In genomic region chr11:11844272-11844671, GRCh38 we compare ENCODE assay signal across 10 cellular contexts. TPM values are rescaled to one million over a fixed set of nuclear protein-coding genes. Genes with fewer than 3 reads are reported as not detected.
DNase-seq lines count a peak whose midpoint lies in the region; TF ChIP-seq lines count a peak whose summit lies in the region.
"Had no signal": no experiment of that assay in that cellular context is flagged by ENCODE, and none has a peak within 500 bp of the region (broad histone marks: within the 10 kb centered on the region; RNA-seq: fewer than 3 reads in every experiment).

No MANE protein-coding gene starts in this region.

- no peaks in the 10 kb centered on the region for H4K20me1 ChIP-seq in PC-9 (ENCODE audit: insufficient read depth)

- no peaks in the 10 kb centered on the region for H3K27me3 ChIP-seq in GM06990 (replicated peaks; ENCODE audit: control insufficient read depth, insufficient read depth, low read length)
- no peaks in the 10 kb centered on the region for H3K27me3 ChIP-seq in PC-9 (ENCODE audit: insufficient read depth, low read depth)
- H3K27me3 ChIP-seq in skeletal muscle satellite cell (ENCODE audit: control insufficient read depth, insufficient read depth, low read length): no peaks in the 10 kb centered on the region

- DNase-seq in GM06990 (ENCODE audit: extremely low read depth, insufficient read length) (no peak), PC-9 (no peak), fibroblast of mammary gland (ENCODE audit: low read depth) (no peak), NCI-H2081 treated with DMSO at 0.1 percent for 48 hours (lab: John Stamatoyannopoulos, UW) (no peak), HT-29 (ENCODE audit: low spot score) (no peak), SK-N-DZ (ENCODE audit: low spot score) (no peak), ACHN (no peak)
- DNase-seq: NCI-H2081; stimulated activated naive CD8-positive, alpha-beta T cell treated with anti-CD3 and anti-CD28 coated beads, Interleukin-15, Interleukin-2, amounts not matched to agents 100 U/mL and 50 U/mL, for 24 hours had no signal

- no TSS peak for BruUV-seq in PC-9 (replicated peaks; lab: Mats Ljungman, UMichigan)

- intact Hi-C loops in PC-9 (cut with micrococcal nuclease; ENCODE audit: unreplicated experiment): loop anchor here (10.0 kb wide), 1 partner anchor 441 kb away; no protein-coding TSS in a partner anchor

- TF ChIP-seq CTCF in GM06990 (IDR thresholded peaks at IDR 0.05; ENCODE audit: insufficient read depth, low read length, poor library complexity, severe bottlenecking): no peak
- TF ChIP-seq CTCF in PC-9 (conservative IDR thresholded peaks at IDR 0.05): no peak
- TF ChIP-seq CTCF in fibroblast of mammary gland (conservative IDR thresholded peaks at IDR 0.05; ENCODE audit: control insufficient read depth, insufficient read depth, low read depth, low read length): no peak

- peaks cover 27% of the 10 kb centered on the region; the same call in 1 of the 2 replicates for H3F3A ChIP-seq in PC-9 (ENCODE audit: insufficient read depth, low read depth)

- H3K9me3 ChIP-seq in PC-9 (ENCODE audit: insufficient read depth, low read depth): no peaks in the 10 kb centered on the region
- no peaks in the 10 kb centered on the region for H3K9me3 ChIP-seq in skeletal muscle satellite cell (replicated peaks; ENCODE audit: low read length)

- H3K4me2 ChIP-seq in PC-9: peak overlapping the region; percentile 97
- peak overlapping the region; percentile 83 for H3K4me2 ChIP-seq in skeletal muscle satellite cell (ENCODE audit: low read length)

- peak overlapping the region; percentile 72 for H3K4me3 ChIP-seq in GM06990 (replicated peaks; ENCODE audit: low read depth, low read length)
- H3K4me3 ChIP-seq in PC-9: peak overlapping the region; percentile 93
- peak overlapping the region; percentile 76 for H3K4me3 ChIP-seq in fibroblast of mammary gland (ENCODE audit: control insufficient read depth, low read depth, low read length)
- peak overlapping the region; percentile 83 for H3K4me3 ChIP-seq in skeletal muscle satellite cell (ENCODE audit: low read length)

- H2AFZ ChIP-seq in PC-9: no peak overlapping the region

- H3K4me1 ChIP-seq in PC-9 (replicated peaks; ENCODE audit: insufficient read depth) (peaks cover 45% of the 10 kb centered on the region), skeletal muscle satellite cell (ENCODE audit: control insufficient read depth, insufficient read depth, low read length) (peaks cover 29% of the 10 kb centered on the region)

- H3K27ac ChIP-seq in PC-9: peak overlapping the region; percentile 76

- peak overlapping the region; percentile 98 for H3K9ac ChIP-seq in skeletal muscle satellite cell (ENCODE audit: low read depth, low read length)

- no peaks in the 10 kb centered on the region for H3K9me2 ChIP-seq in PC-9 (ENCODE audit: insufficient read depth)

- CTCF ChIA-PET in PC-9 (lab: Charles Lee): interaction anchor here (0.6 kb wide), 1 partner anchor 308 kb away, joined by 3 read pairs; no protein-coding TSS in a partner anchor

- peaks cover 74% of the 10 kb centered on the region for H3K79me2 ChIP-seq in PC-9 (ENCODE audit: low read depth)

- H3K36me3 ChIP-seq in GM06990 (ENCODE audit: control insufficient read depth, insufficient read depth, low read length) (no peaks in the 10 kb centered on the region), PC-9 (ENCODE audit: low read depth) (no peaks in the 10 kb centered on the region), skeletal muscle satellite cell (ENCODE audit: insufficient read depth, low read length) (no peaks in the 10 kb centered on the region)

- in situ Hi-C loops in ACHN (cut with HindIII; ENCODE audit: low pct_ligation_motif_present, low pct_unique_long_range_greater_than_20kb, low sequenced_read_pairs): no loop called here

- POLR2A ChIA-PET in PC-9 (lab: Charles Lee; ENCODE audit: unreplicated experiment): no interaction called here

RNA-seq across cellular contexts. Expression of gene USP47, which starts 2.5 kb away (rescaled TPM):
- total RNA-seq in PC-9 (2021): 22.4 and 24.2 TPM in 2 replicates
- total RNA-seq in skeletal muscle satellite cell (2012; rRNA removed): 37.1 and 39.3 TPM in 2 replicates
- total RNA-seq in HT-29 (2014; rRNA removed; shearing (Covaris generic)): 26.9 and 29.0 TPM in 2 replicates
- polyA plus RNA-seq in SK-N-DZ (2014; cell fraction: cytosol; rRNA removed): 23.4 and 28.2 TPM in 2 replicates
- polyA plus RNA-seq in SK-N-DZ (2014; cell fraction: nucleus; rRNA removed): 43.6 and 45.9 TPM in 2 replicates
